In genomic region chr1:221620437-221621384, GRCh38 we compare ENCODE assay signal across 12 cellular contexts.
DNase-seq lines count a peak whose midpoint lies in the region; ATAC-seq, FAIRE-seq and TF ChIP-seq lines count a peak whose summit lies in the region.
"Had no signal": no experiment of that assay in that cellular context is flagged by ENCODE, and none has a peak within 500 bp of the region (broad histone marks: within the 10 kb centered on the region; RNA-seq: fewer than 3 reads in every experiment).

No MANE protein-coding gene starts in this region.

- 56% methylated on average over 5 of the region's 5 CpGs for WGBS in prostate gland

- intact Hi-C loops in prostate gland (cut with DNase I) = no loop called here

- no peaks in the 10 kb centered on the region for H3K4me1 Mint-ChIP-seq in activated T-cell treated with anti-CD3 and anti-CD28 coated beads, Interleukin-2, amount 50 U/mL, for 4 hours (ENCODE audit: low read depth)
- H3K4me1 Mint-ChIP-seq: neural progenitor cell, T-cell had no signal

- no peak overlapping the region for H3K27ac ChIP-seq in prostate gland
- H3K27ac ChIP-seq: neural progenitor cell had no signal

- no peak for ATAC-seq in activated T-cell treated with anti-CD3 and anti-CD28 coated beads, Interleukin-2, amount 50 U/mL, for 4 hours
- ATAC-seq: T-cell had no signal

- FAIRE-seq in HTR-8/SVneo (lab: Jason Lieb, UNC) = no peak
- FAIRE-seq: endothelial cell of umbilical vein had no signal

- H3K27me3 ChIP-seq in prostate gland (replicated peaks; ENCODE audit: insufficient read depth) = no peaks in the 10 kb centered on the region
- H3K27me3 ChIP-seq: neural progenitor cell had no signal

- TF ChIP-seq CTCF in prostate gland (IDR thresholded peaks at IDR 0.05) = no peak

- peak; percentile 65 for DNase-seq in DMS153 treated with DMSO at 0.1 percent for 48 hours (lab: John Stamatoyannopoulos, UW; ENCODE audit: unreplicated experiment)
- peak; percentile 24 for DNase-seq in NCI-H128 (lab: John Stamatoyannopoulos, UW; ENCODE audit: unreplicated experiment)
- peak; percentile 26 for DNase-seq in T1000 (lab: John Stamatoyannopoulos, UW)
- peak; percentile 78 for DNase-seq in kidney glomerular epithelial cell (lab: John Stamatoyannopoulos, UW)
- no peak for DNase-seq in prostate gland (ENCODE audit: low spot score)
- DNase-seq in HTR-8/SVneo (ENCODE audit: insufficient read length, low spot score) = no peak
- no peak for DNase-seq in activated T-cell treated with anti-CD3 and anti-CD28 coated beads, Interleukin-2, amount 50 U/mL, for 4 hours
- DNase-seq in central memory CD4-positive, alpha-beta T cell = no peak
- DNase-seq: NCI-H526 treated with DMSO at 0.1 percent for 48 hours, T-cell had no signal

- H3K27me3 Mint-ChIP-seq in activated T-cell treated with anti-CD3 and anti-CD28 coated beads, Interleukin-2, amount 50 U/mL, for 4 hours (ENCODE audit: low read depth) = no peaks in the 10 kb centered on the region

- H3K4me3 ChIP-seq in prostate gland = no peak overlapping the region
- H3K4me3 ChIP-seq: neural progenitor cell had no signal

- TF ChIP-seq POLR2A in prostate gland (IDR thresholded peaks at IDR 0.05) = no peak

- H3K36me3 ChIP-seq in prostate gland = no peaks in the 10 kb centered on the region
- H3K36me3 ChIP-seq: neural progenitor cell had no signal

- H3K4me3 Mint-ChIP-seq in activated T-cell treated with anti-CD3 and anti-CD28 coated beads, Interleukin-2, amount 50 U/mL, for 4 hours = no peak overlapping the region
- H3K4me3 Mint-ChIP-seq: neural progenitor cell, T-cell had no signal

- H3K9me3 Mint-ChIP-seq in activated T-cell treated with anti-CD3 and anti-CD28 coated beads, Interleukin-2, amount 50 U/mL, for 4 hours = no peaks in the 10 kb centered on the region

- no peaks in the 10 kb centered on the region for H3K9me3 ChIP-seq in prostate gland

- no peaks in the 10 kb centered on the region for H3K36me3 Mint-ChIP-seq in activated T-cell treated with anti-CD3 and anti-CD28 coated beads, Interleukin-2, amount 50 U/mL, for 4 hours (ENCODE audit: insufficient read depth)
- H3K36me3 Mint-ChIP-seq: neural progenitor cell, T-cell had no signal

- H3K4me1 ChIP-seq in prostate gland (replicated peaks) = no peaks in the 10 kb centered on the region
- H3K4me1 ChIP-seq: neural progenitor cell had no signal

Comparison
In these comparisons a context has a peak if more than half of its experiments do, and no peak if none do; other contexts are left out.
1. DNase-seq: peak in DMS153 treated with DMSO at 0.1 percent for 48 hours (single experiment), NCI-H128 (single experiment), T1000 (single experiment) and kidney glomerular epithelial cell (single experiment); none in prostate gland (single experiment), HTR-8/SVneo (single experiment), activated T-cell treated with anti-CD3 and anti-CD28 coated beads, Interleukin-2, amount 50 U/mL, for 4 hours (single experiment) and central memory CD4-positive, alpha-beta T cell (single experiment).